In the genomic region with DNA sequence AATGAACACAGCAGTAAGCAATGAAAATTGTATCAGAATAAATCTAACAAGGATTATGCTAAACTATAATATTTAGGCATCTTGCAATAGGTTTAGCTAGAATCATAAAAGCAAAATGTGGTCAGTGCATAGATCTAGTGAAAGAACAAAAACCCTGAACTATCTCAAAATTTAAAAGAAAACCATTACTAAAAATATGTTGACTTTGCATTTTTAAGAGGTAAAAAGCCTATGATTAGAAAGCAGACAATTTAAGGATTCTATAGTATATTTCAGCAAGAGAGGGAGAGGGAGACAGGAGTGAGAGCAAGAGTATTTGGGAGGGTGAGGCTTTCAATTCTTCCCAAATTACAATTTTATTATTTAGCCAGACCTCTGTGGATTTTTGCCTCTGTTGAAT, we compare ENCODE assay signal across 19 cellular contexts.
A peak's percentile ranks its signal among the peaks of the same experiment; 100 is the strongest.
DNase-seq lines count a peak whose midpoint lies in the region; ATAC-seq, FAIRE-seq and TF ChIP-seq lines count a peak whose summit lies in the region.
"Had no signal": no experiment of that assay in that cellular context is flagged by ENCODE, and none has a peak within 500 bp of the region (broad histone marks: within the 10 kb centered on the region; RNA-seq: fewer than 3 reads in every experiment).

No MANE protein-coding gene starts in this region.

- H3K18ac ChIP-seq in mesendoderm (ENCODE audit: low read length) = no peak overlapping the region

- TF ChIP-seq CTCF in A549 (IDR thresholded peaks at IDR 0.05) (no peak), K562 (IDR thresholded peaks at IDR 0.05 in 2 of 3, conservative IDR thresholded peaks at IDR 0.05 in 1 of 3; ENCODE audit: insufficient read depth in 2 of 3, low read depth in 1 of 3, low read length in 3 of 3) (no peak), neural progenitor cell (IDR thresholded peaks at IDR 0.05) (no peak)

- no peak overlapping the region for H3K9ac ChIP-seq in K562 (ENCODE audit: insufficient read depth in 1 of 2, low read depth in 2 of 2, low read length in 2 of 2)
- no peak overlapping the region for H3K9ac ChIP-seq in neural progenitor cell
- H3K9ac ChIP-seq in mesendoderm (ENCODE audit: low read length) = no peak overlapping the region

- H3K27me3 ChIP-seq in K562 (ENCODE audit: control insufficient read depth in 2 of 2, insufficient read depth in 2 of 2, low read length in 2 of 2) (no peaks in the 10 kb centered on the region), neural progenitor cell (no peaks in the 10 kb centered on the region), mesendoderm (ENCODE audit: insufficient read depth, low read length, poor library complexity) (no peaks in the 10 kb centered on the region)

- no peak overlapping the region for H3K4me2 ChIP-seq in A549
- no peak overlapping the region for H3K4me2 ChIP-seq in K562 (ENCODE audit: insufficient read depth, low read length)
- peak overlapping the region; percentile 38 for H3K4me2 ChIP-seq in neural progenitor cell
- H3K4me2 ChIP-seq in mesendoderm (ENCODE audit: low read length) = no peak overlapping the region
- H3K4me2 ChIP-seq: GM23338 had no signal

- in situ Hi-C loops in K562 (cut with MboI) = no loop called here

- H4K8ac ChIP-seq in mesendoderm (ENCODE audit: low read depth, low read length) = no peak overlapping the region

- H3K9me3 ChIP-seq in A549 = no peaks in the 10 kb centered on the region
- no peaks in the 10 kb centered on the region for H3K9me3 ChIP-seq in K562 (replicated peaks; ENCODE audit: control insufficient read depth, insufficient read depth, low read depth, low read length)
- peaks cover 10% of the 10 kb centered on the region for H3K9me3 ChIP-seq in neural progenitor cell (ENCODE audit: low read depth)
- H3K9me3 ChIP-seq: HAP-1 had no signal

- no peak overlapping the region for H3K4me3 ChIP-seq in A549
- no peak overlapping the region for H3K4me3 ChIP-seq in K562
- H3K4me3 ChIP-seq in neural progenitor cell = no peak overlapping the region
- no peak overlapping the region for H3K4me3 ChIP-seq in mesendoderm (ENCODE audit: low read length)
- H3K4me3 ChIP-seq: GM23338, HAP-1 had no signal

- no peaks in the 10 kb centered on the region for H3K79me1 ChIP-seq in mesendoderm (ENCODE audit: low read length)

- no peak overlapping the region for H2AK5ac ChIP-seq in mesendoderm (ENCODE audit: low read length)

- no peaks in the 10 kb centered on the region for H3K9me1 ChIP-seq in K562 (ENCODE audit: control insufficient read depth, insufficient read depth, low read length)

- TF ChIP-seq POLR2A in A549 (IDR thresholded peaks at IDR 0.05; ENCODE audit: low read length) (no peak), K562 (conservative IDR thresholded peaks at IDR 0.05) (no peak)

- H2BK5ac ChIP-seq in mesendoderm (ENCODE audit: low read length) = no peak overlapping the region

- H3K4ac ChIP-seq in mesendoderm (ENCODE audit: low read depth, low read length) = no peak overlapping the region

- ATAC-seq in A549 (no peak), K562 (no peak)
- ATAC-seq: GM23338 had no signal

- no peak overlapping the region for H3K23ac ChIP-seq in mesendoderm (ENCODE audit: low read length)

- TF ChIP-seq RAD21 in A549 (conservative IDR thresholded peaks at IDR 0.05 in 1 of 2, IDR thresholded peaks at IDR 0.05 in 1 of 2) = no peak
- no peak for TF ChIP-seq RAD21 in K562 (CRISPR knock-in tag; conservative IDR thresholded peaks at IDR 0.05 in 1 of 2, IDR thresholded peaks at IDR 0.05 in 1 of 2)

- H2AFZ ChIP-seq in K562 (ENCODE audit: low read depth, low read length) (no peak overlapping the region), neural progenitor cell (replicated peaks) (peak overlapping the region; percentile 30)
- H2AFZ ChIP-seq: GM23338 had no signal

- H3K27ac ChIP-seq in A549 = no peak overlapping the region
- no peak overlapping the region for H3K27ac ChIP-seq in K562 (ENCODE audit: extremely low read depth, low read depth, low read length)
- H3K27ac ChIP-seq in neural progenitor cell = no peak overlapping the region
- H3K27ac ChIP-seq in mesendoderm (ENCODE audit: low read depth, low read length) = no peak overlapping the region

- no peak overlapping the region for H4K5ac ChIP-seq in mesendoderm (ENCODE audit: low read length)

- H3K79me2 ChIP-seq in K562 (ENCODE audit: control insufficient read depth, insufficient read depth, low read length) = no peaks in the 10 kb centered on the region
- no peaks in the 10 kb centered on the region for H3K79me2 ChIP-seq in neural progenitor cell (ENCODE audit: low read depth)
- H3K79me2 ChIP-seq in mesendoderm (ENCODE audit: control insufficient read depth, insufficient read depth, low read length) = no peaks in the 10 kb centered on the region

- no peaks in the 10 kb centered on the region for H3K36me3 Mint-ChIP-seq in neural progenitor cell
- H3K36me3 Mint-ChIP-seq: CD4-positive, alpha-beta memory T cell had no signal

- TF ChIP-seq EP300 in A549 (IDR thresholded peaks at IDR 0.05) = no peak
- no peak for TF ChIP-seq EP300 in K562 (IDR thresholded peaks at IDR 0.05; ENCODE audit: low read length)

- H3K4me1 ChIP-seq in A549 (no peaks in the 10 kb centered on the region), K562 (replicated peaks in 1 of 2; ENCODE audit: control insufficient read depth in 2 of 2, insufficient read depth in 2 of 2, low read length in 2 of 2) (no peaks in the 10 kb centered on the region), neural progenitor cell (peaks cover 48% of the 10 kb centered on the region), mesendoderm (ENCODE audit: control insufficient read depth, low read depth, low read length) (no peaks in the 10 kb centered on the region)

- peaks cover 10% of the 10 kb centered on the region for H3K9me3 Mint-ChIP-seq in neural progenitor cell
- H3K9me3 Mint-ChIP-seq: HFFc6 had no signal

- CTCF ChIA-PET in A549 (lab: Yijun Ruan, JAX) = no interaction called here
- CTCF ChIA-PET in K562 (lab: Yijun Ruan, JAX; ENCODE audit: low intra/inter-chr PET ratio) = no interaction called here

- H2BK15ac ChIP-seq in mesendoderm (replicated peaks; ENCODE audit: low read depth) = no peak overlapping the region

- no peaks in the 10 kb centered on the region for H4K20me1 ChIP-seq in K562 (replicated peaks; ENCODE audit: control insufficient read depth, insufficient read depth, low read length)
- no peaks in the 10 kb centered on the region for H4K20me1 ChIP-seq in neural progenitor cell (ENCODE audit: low read depth)

- intact Hi-C loops in K562 (cut with micrococcal nuclease) = no loop called here

- H3K36me3 ChIP-seq in K562 (ENCODE audit: control insufficient read depth, insufficient read depth, low read length) (no peaks in the 10 kb centered on the region), neural progenitor cell (no peaks in the 10 kb centered on the region), mesendoderm (ENCODE audit: control insufficient read depth, insufficient read depth, low read length) (no peaks in the 10 kb centered on the region)
- H3K36me3 ChIP-seq: HAP-1 had no signal

- H3K27ac Mint-ChIP-seq in neural progenitor cell = no peak overlapping the region
- H3K27ac Mint-ChIP-seq: CD4-positive, alpha-beta memory T cell; GM23338; HFFc6 had no signal

- no peak for DNase-seq in A549 (ENCODE audit: low read depth in 1 of 2, low spot score in 1 of 2)
- no peak for DNase-seq in K562 (ENCODE audit: extremely low read depth in 1 of 4, low spot score in 3 of 4)
- no peak for DNase-seq in neural progenitor cell (ENCODE audit: low spot score)
- DNase-seq in mesendoderm = no peak
- no peak for DNase-seq in stimulated activated CD4-positive, alpha-beta T cell treated with anti-CD3 and anti-CD28 coated beads, Interleukin-15, amount 100 ng/mL, for 24 hours
- no peak for DNase-seq in SKM-1 (lab: John Stamatoyannopoulos, UW; ENCODE audit: unreplicated experiment)
- DNase-seq: 8988T; C1 segment of cervical spinal cord; Calu3; CD4-positive, alpha-beta memory T cell; COR-L47; DMS53; DMS79 treated with DMSO at 0.1 percent for 48 hours; GF-D8; HFFc6 had no signal

- no peak overlapping the region for H3K4me3 Mint-ChIP-seq in neural progenitor cell
- H3K4me3 Mint-ChIP-seq: CD4-positive, alpha-beta memory T cell; GM23338; HFFc6 had no signal

- FAIRE-seq in A549 (lab: Jason Lieb, UNC) (no peak), K562 (lab: Jason Lieb, UNC) (no peak)
- FAIRE-seq: GM18507, H54 had no signal

- H3K56ac ChIP-seq in mesendoderm (ENCODE audit: low read length) = no peak overlapping the region

- H2BK120ac ChIP-seq in mesendoderm (ENCODE audit: low read depth, low read length) = no peak overlapping the region

- POLR2A ChIA-PET in A549 (lab: Yijun Ruan, JAX) = no interaction called here
- POLR2A ChIA-PET in K562 (lab: Yijun Ruan, JAX) = no interaction called here

- no TSS peak for BruUV-seq in K562 (replicated peaks; lab: Mats Ljungman, UMichigan)

- H3K4me1 Mint-ChIP-seq in neural progenitor cell = peaks cover 34% of the 10 kb centered on the region
- H3K4me1 Mint-ChIP-seq: CD4-positive, alpha-beta memory T cell had no signal

- H3F3A ChIP-seq in neural progenitor cell (ENCODE audit: low read depth) = peaks cover 20% of the 10 kb centered on the region

- peaks cover 2% of the 10 kb centered on the region for H3K27me3 Mint-ChIP-seq in neural progenitor cell (ENCODE audit: insufficient read depth, low read depth)
- H3K27me3 Mint-ChIP-seq: CD4-positive, alpha-beta memory T cell had no signal

TF ChIP-seq in A549, 52 proteins besides CTCF, POLR2A, EP300 and RAD21 (continues in another document):
- TF ChIP-seq MAFK (IDR thresholded peaks at IDR 0.05; ENCODE audit: partially characterized antibody) (peak; percentile 71), CEBPB (IDR thresholded peaks at IDR 0.05) (no peak), HOXA7 (CRISPR knock-in tag; IDR thresholded peaks at IDR 0.05) (no peak)
- TF ChIP-seq, protein P1, sequence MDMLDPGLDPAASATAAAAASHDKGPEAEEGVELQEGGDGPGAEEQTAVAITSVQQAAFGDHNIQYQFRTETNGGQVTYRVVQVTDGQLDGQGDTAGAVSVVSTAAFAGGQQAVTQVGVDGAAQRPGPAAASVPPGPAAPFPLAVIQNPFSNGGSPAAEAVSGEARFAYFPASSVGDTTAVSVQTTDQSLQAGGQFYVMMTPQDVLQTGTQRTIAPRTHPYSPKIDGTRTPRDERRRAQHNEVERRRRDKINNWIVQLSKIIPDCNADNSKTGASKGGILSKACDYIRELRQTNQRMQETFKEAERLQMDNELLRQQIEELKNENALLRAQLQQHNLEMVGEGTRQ (IDR thresholded peaks at IDR 0.05) = no peak

TF ChIP-seq in K562, 482 proteins besides CTCF, POLR2A, EP300 and RAD21 (continues in another document):
- TF ChIP-seq C11orf30 (IDR thresholded peaks at IDR 0.05; ENCODE audit: low read depth) (peak; percentile 64), MAFK (IDR thresholded peaks at IDR 0.05; ENCODE audit: low read length) (peak; percentile 43; the same call in 1 of the 2 replicates), BDP1 (IDR thresholded peaks at IDR 0.05; ENCODE audit: insufficient read depth, insufficient read length) (no peak), SMARCC2 (IDR thresholded peaks at IDR 0.05; ENCODE audit: low read depth) (no peak), MAFG (tag; conservative IDR thresholded peaks at IDR 0.05) (peak; percentile 63)
- TF ChIP-seq, protein P2, sequence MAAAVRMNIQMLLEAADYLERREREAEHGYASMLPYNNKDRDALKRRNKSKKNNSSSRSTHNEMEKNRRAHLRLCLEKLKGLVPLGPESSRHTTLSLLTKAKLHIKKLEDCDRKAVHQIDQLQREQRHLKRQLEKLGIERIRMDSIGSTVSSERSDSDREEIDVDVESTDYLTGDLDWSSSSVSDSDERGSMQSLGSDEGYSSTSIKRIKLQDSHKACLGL (CRISPR knock-in tag; IDR thresholded peaks at IDR 0.05; ENCODE audit: borderline replicate concordance, poor library complexity, severe bottlenecking) = no peak

Comparison
In these comparisons a context has a peak if more than half of its experiments do, and no peak if none do; other contexts are left out.
1. Of the 35 proteins assayed by ChIP-seq in both K562 and A549: peak only in K562: none; only in A549: none; in both: MAFK; in neither: 34.